In genomic region chr3:133237380-133237779, GRCh38 we compare ENCODE assay signal across 16 cellular contexts.
"Had no signal": no experiment of that assay in that cellular context is flagged by ENCODE, and none has a peak within 500 bp of the region (broad histone marks: within the 10 kb centered on the region; RNA-seq: fewer than 3 reads in every experiment).

No MANE protein-coding gene starts in this region.

- H3K4me3 ChIP-seq: lung, ovary had no signal

- H3K9me3 ChIP-seq: ovary had no signal

- DNase-seq: activated CD4-positive, alpha-beta memory T cell treated with anti-CD3 and anti-CD28 coated beads for 36 hours; activated CD4-positive, alpha-beta T cell treated with anti-CD3 and anti-CD28 coated beads for 36 hours; activated CD8-positive, alpha-beta memory T cell treated with anti-CD3 and anti-CD28 coated beads, Interleukin-2, amount 10 ng/mL, durations not matched to agents 7 days and 5 days; activated effector memory CD4-positive, alpha-beta T cell treated with anti-CD3 and anti-CD28 coated beads, Interleukin-2, amount 50 U/mL, for 16 hours; activated T-cell treated with anti-CD3 and anti-CD28 coated beads, Interleukin-2, amount 50 U/mL, for 1 hour; cerebellar nuclear complex; endodermal cell; erythroblast; left colon; naive B cell; ovary; stimulated activated CD4-positive, alpha-beta T cell treated with anti-CD3 and anti-CD28 coated beads, Interleukin-12 subunit alpha, Interleukin-12 subunit beta, amount 100 ng/mL, for 4 hours; stimulated activated CD4-positive, alpha-beta T cell treated with anti-CD3 and anti-CD28 coated beads, Interleukin-2, amount 100 ng/mL, for 24 hours; T-helper 2 cell had no signal

- H3K27me3 ChIP-seq: ovary had no signal

- H3K36me3 ChIP-seq: ovary had no signal

- ATAC-seq: activated CD4-positive, alpha-beta T cell treated with anti-CD3 and anti-CD28 coated beads for 36 hours; activated CD8-positive, alpha-beta memory T cell treated with anti-CD3 and anti-CD28 coated beads, Interleukin-2, amount 10 ng/mL, durations not matched to agents 7 days and 5 days; activated naive CD4-positive, alpha-beta T cell treated with anti-CD3 and anti-CD28 coated beads, Interleukin-2, amount 50 U/mL, for 72 hours; left colon had no signal

- H3K27ac ChIP-seq: ovary had no signal
